ENCODE assay signal across 26 cellular contexts in genomic region chr1:157146244-157146643, GRCh38. TPM values are rescaled to one million over a fixed set of nuclear protein-coding genes. Genes with fewer than 3 reads are reported as not detected.
"Had no signal": no experiment of that assay in that cellular context is flagged by ENCODE, and none has a peak within 500 bp of the region (broad histone marks: within the 10 kb centered on the region; RNA-seq: fewer than 3 reads in every experiment).

No MANE protein-coding gene starts in this region.

- H3K27ac ChIP-seq: dorsolateral prefrontal cortex, esophagus muscularis mucosa, tibial artery, upper lobe of left lung, uterus had no signal

- H3K9me3 ChIP-seq: esophagus muscularis mucosa, tibial artery, upper lobe of left lung, uterus had no signal

- DNase-seq: cortex of kidney; dorsolateral prefrontal cortex; effector CD8-positive, alpha-beta T cell; foreskin fibroblast; immature natural killer cell; kidney; left cardiac atrium; natural killer cell; posterior cingulate gyrus; stimulated activated CD4-positive, alpha-beta T cell treated with anti-CD3 and anti-CD28 coated beads, Interleukin-2, amount 100 ng/mL, for 48 hours; stimulated activated CD8-positive, alpha-beta memory T cell treated with anti-CD3 and anti-CD28 coated beads, Interleukin-4, amount 100 ng/mL, for 48 hours; stimulated activated naive CD8-positive, alpha-beta T cell treated with anti-CD3 and anti-CD28 coated beads, Interleukin-15, Interleukin-2, amounts not matched to agents 100 U/mL and 50 U/mL, for 24 hours; tibial artery; upper lobe of left lung; uterus had no signal

- H3K27me3 ChIP-seq: dorsolateral prefrontal cortex, esophagus muscularis mucosa, tibial artery, upper lobe of left lung, uterus had no signal

- ATAC-seq: left cardiac atrium; natural killer cell; sciatic nerve; stimulated activated naive CD8-positive, alpha-beta T cell treated with anti-CD3 and anti-CD28 coated beads, Interleukin-15, Interleukin-2, amounts not matched to agents 100 U/mL and 50 U/mL, for 24 hours had no signal

- H3K4me3 ChIP-seq: dorsolateral prefrontal cortex, esophagus muscularis mucosa, tibial artery, upper lobe of left lung, uterus had no signal

- H3K4me1 ChIP-seq: esophagus muscularis mucosa, uterus had no signal

- H3K36me3 ChIP-seq: esophagus muscularis mucosa, tibial artery, upper lobe of left lung, uterus had no signal

RNA-seq across cellular contexts. Expression of gene ETV3L, which starts 46.6 kb away (rescaled TPM):
- total RNA-seq: chondrocyte, esophagus muscularis mucosa, kidney, left cardiac atrium, liver, lung microvascular endothelial cell, mucosa of gallbladder, myocyte, natural killer cell, osteocyte, pulmonary artery endothelial cell, sciatic nerve, skeletal muscle tissue, temporal lobe, upper lobe of left lung, uterus had no signal
- polyA plus RNA-seq: immature natural killer cell, liver had no signal
